ENCODE assay signal across 15 cellular contexts in genomic region chrX:149916745-149917392, GRCh38. TPM values are rescaled to one million over a fixed set of nuclear protein-coding genes. Genes with fewer than 3 reads are reported as not detected.
DNase-seq lines count a peak whose midpoint lies in the region; ATAC-seq and TF ChIP-seq lines count a peak whose summit lies in the region.
"Had no signal": no experiment of that assay in that cellular context is flagged by ENCODE, and none has a peak within 500 bp of the region (broad histone marks: within the 10 kb centered on the region; RNA-seq: fewer than 3 reads in every experiment).

No MANE protein-coding gene starts in this region.

- H3K27ac ChIP-seq in CD8-positive, alpha-beta memory T cell (ENCODE audit: low read depth, low read length) = no peak overlapping the region
- H3K27ac ChIP-seq in smooth muscle cell (ENCODE audit: low read depth) = no peak overlapping the region
- H3K27ac ChIP-seq: SK-N-MC had no signal

- 71% methylated on average over 3 of the region's 3 CpGs for WGBS in smooth muscle cell (ENCODE audit: low lambda C conversion rate)

- no peaks in the 10 kb centered on the region for H3K27me3 ChIP-seq in CD8-positive, alpha-beta memory T cell (ENCODE audit: insufficient read depth, low read length, poor library complexity, severe bottlenecking)
- H3K27me3 ChIP-seq in smooth muscle cell (ENCODE audit: low read depth) = no peaks in the 10 kb centered on the region

- H3K4me1 ChIP-seq in CD8-positive, alpha-beta memory T cell (ENCODE audit: insufficient read depth, low read length) = no peaks in the 10 kb centered on the region
- H3K4me1 ChIP-seq in smooth muscle cell (ENCODE audit: low read depth) = no peaks in the 10 kb centered on the region

- ATAC-seq in GM18519 (IDR thresholded peaks at IDR 0.05; ENCODE audit: low FRiP score, unreplicated experiment) (peak; percentile 84), GM21526 (IDR thresholded peaks at IDR 0.05; ENCODE audit: low FRiP score, unreplicated experiment) (peak; percentile 73), HG03442 (IDR thresholded peaks at IDR 0.05; ENCODE audit: unreplicated experiment) (peak; percentile 94)
- ATAC-seq: HepG2 had no signal

- peaks cover 0 to 5% (median 1%) of the 10 kb centered on the region in 5 donors for H3K9me3 Mint-ChIP-seq in CD8-positive, alpha-beta memory T cell

- H3F3A ChIP-seq in smooth muscle cell (ENCODE audit: low read depth) = no peaks in the 10 kb centered on the region

- no peak overlapping the region for H2AFZ ChIP-seq in smooth muscle cell (ENCODE audit: low read depth)

- H3K9ac ChIP-seq in smooth muscle cell (ENCODE audit: low read depth) = no peak overlapping the region

- peaks cover 0 to 5% (median 0%) of the 10 kb centered on the region in 3 donors for H3K4me1 Mint-ChIP-seq in CD8-positive, alpha-beta memory T cell

- TF ChIP-seq CTCF in smooth muscle cell (IDR thresholded peaks at IDR 0.05; ENCODE audit: borderline replicate concordance, insufficient read depth, poor library complexity, severe bottlenecking) = no peak

- peak overlapping the region in 2 of 8 donors; percentile 59 to 63 for H3K27ac Mint-ChIP-seq in CD8-positive, alpha-beta memory T cell

- POLR2A ChIA-PET in CD8-positive, alpha-beta memory T cell (lab: Charles Lee) = no interaction called here

- no peak overlapping the region for H3K4me3 ChIP-seq in CD8-positive, alpha-beta memory T cell (ENCODE audit: low read length)
- H3K4me3 ChIP-seq in smooth muscle cell = no peak overlapping the region
- H3K4me3 ChIP-seq: lung, SK-N-MC had no signal

- no peaks in the 10 kb centered on the region for H3K9me3 ChIP-seq in CD8-positive, alpha-beta memory T cell (ENCODE audit: low read length)
- no peaks in the 10 kb centered on the region for H3K9me3 ChIP-seq in smooth muscle cell (replicated peaks; ENCODE audit: low read depth)

- H3K79me2 ChIP-seq in smooth muscle cell (ENCODE audit: low read depth) = no peaks in the 10 kb centered on the region

- no peak overlapping the region for H3K4me3 Mint-ChIP-seq in CD8-positive, alpha-beta memory T cell

- H3K36me3 ChIP-seq in CD8-positive, alpha-beta memory T cell (ENCODE audit: insufficient read depth, low read length) = no peaks in the 10 kb centered on the region
- H3K36me3 ChIP-seq in smooth muscle cell (ENCODE audit: low read depth) = no peaks in the 10 kb centered on the region

- CTCF ChIA-PET in CD8-positive, alpha-beta memory T cell (lab: Charles Lee) = no interaction called here

- peaks cover 0 to 3% (median 0%) of the 10 kb centered on the region in 3 donors for H3K36me3 Mint-ChIP-seq in CD8-positive, alpha-beta memory T cell

- H3K4me2 ChIP-seq in smooth muscle cell = no peak overlapping the region

- no peaks in the 10 kb centered on the region for H4K20me1 ChIP-seq in smooth muscle cell (ENCODE audit: low read depth)

- H3K27me3 Mint-ChIP-seq in CD8-positive, alpha-beta memory T cell = no peaks in the 10 kb centered on the region

- DNase-seq in epidermal melanocyte (ENCODE audit: insufficient read length, low spot score) = peak; percentile 11
- DNase-seq in GOT3 (lab: John Stamatoyannopoulos, UW) = no peak
- no peak for DNase-seq in CD8-positive, alpha-beta memory T cell
- DNase-seq in NCI-H69 (lab: John Stamatoyannopoulos, UW) = no peak
- DNase-seq in smooth muscle cell (lab: John Stamatoyannopoulos, UW; ENCODE audit: unreplicated experiment) = no peak
- DNase-seq: activated CD8-positive, alpha-beta memory T cell treated with anti-CD3 and anti-CD28 coated beads, Interleukin-2, amount 50 U/mL, for 48 hours; central memory CD4-positive, alpha-beta T cell; NCI-H2171 treated with DMSO at 0.1 percent for 48 hours had no signal

RNA-seq across cellular contexts. Expression of gene HSFX4, which starts 12.5 kb away (rescaled TPM):
- not detected for total RNA-seq in CD8-positive, alpha-beta memory T cell
- polyA plus RNA-seq in CD8-positive, alpha-beta memory T cell = not detected
- total RNA-seq in smooth muscle cell = not detected in 2 replicates
- polyA plus RNA-seq in smooth muscle cell = not detected in 2 replicates
- total RNA-seq: HepG2, lung, renal cortical epithelial cell had no signal
- polyA plus RNA-seq: HepG2 had no signal

RNA-seq across cellular contexts. Expression of gene EOLA2, which starts 21.4 kb away (rescaled TPM):
- 10 to 100 TPM; 64.1 to 66.1 TPM for total RNA-seq in CD8-positive, alpha-beta memory T cell
- 46.3 TPM for polyA plus RNA-seq in CD8-positive, alpha-beta memory T cell
- total RNA-seq in smooth muscle cell = 31.2 and 31.3 TPM in 2 replicates
- polyA plus RNA-seq in smooth muscle cell = 50.6 and 52.5 TPM in 2 replicates

RNA-seq across cellular contexts. Expression of gene MAGEA8, which starts 35.9 kb away (rescaled TPM):
- not detected for total RNA-seq in CD8-positive, alpha-beta memory T cell
- not detected for polyA plus RNA-seq in CD8-positive, alpha-beta memory T cell
- not detected in 2 replicates for total RNA-seq in smooth muscle cell
- not detected in 2 replicates for polyA plus RNA-seq in smooth muscle cell
- total RNA-seq: HepG2, lung, renal cortical epithelial cell had no signal
- polyA plus RNA-seq: HepG2, lung had no signal
